17 cellular contexts compared by ENCODE assay signal in genomic region chr7:96499532-96499931, GRCh38.
DNase-seq lines count a peak whose midpoint lies in the region; ATAC-seq, FAIRE-seq and TF ChIP-seq lines count a peak whose summit lies in the region.
"Had no signal": no experiment of that assay in that cellular context is flagged by ENCODE, and none has a peak within 500 bp of the region (broad histone marks: within the 10 kb centered on the region; RNA-seq: fewer than 3 reads in every experiment).

No MANE protein-coding gene starts in this region.

- no peak overlapping the region for H2AFZ ChIP-seq in HepG2 (ENCODE audit: low read length)

- H3K36me3 ChIP-seq in liver (ENCODE audit: control insufficient read depth in 4 of 4, insufficient read depth in 3 of 4, low read depth in 1 of 4, low read length in 3 of 4) (no peaks in the 10 kb centered on the region), HepG2 (replicated peaks in 1 of 2; ENCODE audit: control insufficient read depth in 1 of 2, insufficient read depth in 2 of 2, low read length in 2 of 2) (no peaks in the 10 kb centered on the region), transverse colon (no peaks in the 10 kb centered on the region)
- H3K36me3 ChIP-seq: BLaER1 treated with 17β-estradiol and CSF1 and Interleukin-3, amounts not matched to agents 10 nM and 100 nM had no signal

- TF ChIP-seq EP300 in HepG2 (IDR thresholded peaks at IDR 0.05; ENCODE audit: low read depth in 2 of 2, low read length in 2 of 2) (no peak), HepG2 (CRISPR knock-in tag; IDR thresholded peaks at IDR 0.05; ENCODE audit: borderline replicate concordance) (no peak), transverse colon (IDR thresholded peaks at IDR 0.05; ENCODE audit: low read depth) (no peak)

- FAIRE-seq in HepG2 (lab: Jason Lieb, UNC), result no peak
- FAIRE-seq: G401.6 had no signal

- H4K20me1 ChIP-seq in HepG2 (ENCODE audit: insufficient read depth, low read length), result no peaks in the 10 kb centered on the region
- H4K20me1 ChIP-seq: BLaER1 treated with 17β-estradiol and CSF1 and Interleukin-3, amounts not matched to agents 10 nM and 100 nM had no signal

- H3K4me2 ChIP-seq in HepG2 (ENCODE audit: low read depth, low read length), result no peak overlapping the region
- H3K4me2 ChIP-seq: BLaER1 treated with 17β-estradiol and CSF1 and Interleukin-3, amounts not matched to agents 10 nM and 100 nM; SK-N-SH had no signal

- no peaks in the 10 kb centered on the region for H3K9me3 ChIP-seq in liver (ENCODE audit: control insufficient read depth in 4 of 4, low read length in 3 of 4)
- H3K9me3 ChIP-seq in HepG2 (ENCODE audit: low read length), result no peaks in the 10 kb centered on the region
- H3K9me3 ChIP-seq in transverse colon, result no peaks in the 10 kb centered on the region
- H3K9me3 ChIP-seq: BLaER1 treated with 17β-estradiol and CSF1 and Interleukin-3, amounts not matched to agents 10 nM and 100 nM; SK-N-SH had no signal

- POLR2A ChIA-PET in HepG2 (lab: Yijun Ruan, JAX), result no interaction called here

- BruUV-seq in HepG2 (replicated peaks; lab: Mats Ljungman, UMichigan), result no TSS peak

- no peaks in the 10 kb centered on the region for H3K79me2 ChIP-seq in HepG2 (ENCODE audit: insufficient read depth, low read length)

- WGBS in liver, result 56% methylated on average over 3 of the region's 3 CpGs
- WGBS in HepG2 (ENCODE audit: low lambda C conversion rate), result 12% methylated on average over 3 of the region's 3 CpGs
- WGBS in transverse colon (ENCODE audit: low coverage in 1 of 2), 2 donors, result 15 to 54% methylated on average over 2 to 3 of the region's 3 CpGs

- TF ChIP-seq POLR2A in HepG2 (IDR thresholded peaks at IDR 0.05; ENCODE audit: insufficient read depth in 1 of 2, low read depth in 2 of 2, low read length in 2 of 2), result no peak
- no peak for TF ChIP-seq POLR2A in transverse colon (IDR thresholded peaks at IDR 0.05)

- H3K4me3 ChIP-seq in liver (ENCODE audit: low read depth in 1 of 3, low read length in 3 of 3), result no peak overlapping the region
- H3K4me3 ChIP-seq in HepG2 (replicated peaks in 1 of 3; ENCODE audit: insufficient read depth in 1 of 3, low read depth in 2 of 3, low read length in 3 of 3), result no peak overlapping the region
- H3K4me3 ChIP-seq in transverse colon, result no peak overlapping the region
- H3K4me3 ChIP-seq: BLaER1 treated with 17β-estradiol and CSF1 and Interleukin-3, amounts not matched to agents 10 nM and 100 nM had no signal

- H3K27me3 ChIP-seq in liver (ENCODE audit: control insufficient read depth in 4 of 4, insufficient read depth in 4 of 4, low read length in 3 of 4) (no peaks in the 10 kb centered on the region), HepG2 (ENCODE audit: control insufficient read depth in 1 of 2, insufficient read depth in 2 of 2, low read length in 2 of 2) (no peaks in the 10 kb centered on the region), transverse colon (no peaks in the 10 kb centered on the region)
- H3K27me3 ChIP-seq: BLaER1 treated with 17β-estradiol and CSF1 and Interleukin-3, amounts not matched to agents 10 nM and 100 nM had no signal

- DNase-seq in HepG2 (ENCODE audit: low spot score), result no peak
- peak; percentile 93 for DNase-seq in NCI-H2029 treated with DMSO at 0.1 percent for 48 hours (lab: John Stamatoyannopoulos, UW)
- DNase-seq in SK-MEL-5 (ENCODE audit: low read depth, low spot score), result peak; percentile 28
- DNase-seq in HT-29 (ENCODE audit: low spot score), result no peak
- no peak for DNase-seq in transverse colon
- DNase-seq: CD8-positive, alpha-beta T cell; HCEC 1CT; KBM-7; NCI-H1694 treated with DMSO at 0.1 percent for 48 hours; NCI-H2171 treated with DMSO at 0.1 percent for 48 hours; NK-92 treated with Interleukin-12 subunit alpha and Interleukin-12 subunit beta, amount 100 ng/mL, for 24 hours; SK-N-SH had no signal

- no peak overlapping the region for H3K9ac ChIP-seq in liver (ENCODE audit: low read depth in 1 of 2, low read length in 2 of 2)
- H3K9ac ChIP-seq in HepG2 (ENCODE audit: insufficient read depth, low read depth, low read length), result no peak overlapping the region
- H3K9ac ChIP-seq: BLaER1 treated with 17β-estradiol and CSF1 and Interleukin-3, amounts not matched to agents 10 nM and 100 nM; SK-N-SH had no signal

- ATAC-seq in HepG2, result no peak
- ATAC-seq in HG03378 (IDR thresholded peaks at IDR 0.05; ENCODE audit: unreplicated experiment), result no peak
- ATAC-seq: CD8-positive, alpha-beta T cell; Right ventricle myocardium inferior had no signal

- CTCF ChIA-PET in HepG2 (lab: Yijun Ruan, JAX; ENCODE audit: low intra/inter-chr PET ratio, low total read pairs), result no interaction called here

- no peak for TF ChIP-seq CTCF in liver (IDR thresholded peaks at IDR 0.05; ENCODE audit: low read depth, low read length, missing input control)
- TF ChIP-seq CTCF in HepG2 (CRISPR knock-in tag; IDR thresholded peaks at IDR 0.05), result no peak
- no peak for TF ChIP-seq CTCF in transverse colon (IDR thresholded peaks at IDR 0.05)

- peak; percentile 26 to 39 for TF ChIP-seq RAD21 in liver (IDR thresholded peaks at IDR 0.05)
- no peak for TF ChIP-seq RAD21 in HepG2 (CRISPR knock-in tag; IDR thresholded peaks at IDR 0.05)

- in situ Hi-C loops in HepG2 (cut with HindIII; ENCODE audit: extremely low pct_ligation_motif_present, low pct_unique_long_range_greater_than_20kb), result no loop called here
- in situ Hi-C loops in SK-MEL-5 (cut with HindIII; ENCODE audit: low pct_unique_long_range_greater_than_20kb, low sequenced_read_pairs), result no loop called here
- in situ Hi-C loops in transverse colon (cut with MboI; ENCODE audit: low pct_ligation_motif_present in 1 of 4, low pct_unique_long_range_greater_than_20kb in 1 of 4, low sequenced_read_pairs in 3 of 4), result no loop called here

- no peak overlapping the region for H3K27ac ChIP-seq in liver (ENCODE audit: low read depth in 1 of 2, low read length in 2 of 2)
- H3K27ac ChIP-seq in HepG2 (ENCODE audit: extremely low read length, insufficient read depth, low read length), result no peak overlapping the region
- no peak overlapping the region for H3K27ac ChIP-seq in transverse colon
- H3K27ac ChIP-seq: BLaER1 treated with 17β-estradiol and CSF1 and Interleukin-3, amounts not matched to agents 10 nM and 100 nM had no signal

- intact Hi-C loops in HepG2 (cut with micrococcal nuclease; ENCODE audit: unreplicated experiment) (no loop called here), transverse colon (cut with DNase I; ENCODE audit: low total_unique reads) (no loop called here)

- H3K4me1 ChIP-seq in liver (ENCODE audit: control insufficient read depth in 4 of 4, insufficient read depth in 4 of 4, low read length in 3 of 4) (peaks cover 7 to 41% (median 37%) of the 10 kb centered on the region in 4 donors), HepG2 (ENCODE audit: insufficient read depth, low read length) (peaks cover 16% of the 10 kb centered on the region), transverse colon (no peaks in the 10 kb centered on the region)

TF ChIP-seq in liver, 16 proteins besides CTCF, POLR2A, EP300 and RAD21 (continues in another document):
- TF ChIP-seq MAX (IDR thresholded peaks at IDR 0.05) (peak; percentile 35), JUND (IDR thresholded peaks at IDR 0.05) (no peak), NR2F2 (IDR thresholded peaks at IDR 0.05) (no peak), FOXA2 (IDR thresholded peaks at IDR 0.05) (peak; percentile 45), GABPA (IDR thresholded peaks at IDR 0.05 in 1 of 2, conservative IDR thresholded peaks at IDR 0.05 in 1 of 2) (no peak), ATF3 (IDR thresholded peaks at IDR 0.05) (no peak), HNF4A (conservative IDR thresholded peaks at IDR 0.05) (peak; percentile 34 to 54), HNF4G (IDR thresholded peaks at IDR 0.05) (no peak)

TF ChIP-seq in HepG2, 621 proteins besides CTCF, POLR2A, EP300 and RAD21:
- TF ChIP-seq ZNF556 (CRISPR knock-in tag; IDR thresholded peaks at IDR 0.05; ENCODE audit: borderline replicate concordance) (no peak), ATM (IDR thresholded peaks at IDR 0.05; ENCODE audit: borderline replicate concordance) (no peak), GPBP1L1 (CRISPR knock-in tag; IDR thresholded peaks at IDR 0.05) (no peak)

Comparison
In these comparisons a context has a peak if more than half of its experiments do, and no peak if none do; other contexts are left out.
1. DNase-seq: peak in NCI-H2029 treated with DMSO at 0.1 percent for 48 hours (single experiment) and SK-MEL-5 (single experiment); none in HepG2 (single experiment), HT-29 (single experiment) and transverse colon (single experiment).